In genomic region chr2:237572742-237573101, GRCh38 we compare ENCODE assay signal across 18 cellular contexts. TPM values are rescaled to one million over a fixed set of nuclear protein-coding genes. Genes with fewer than 3 reads are reported as not detected.
A peak's percentile ranks its signal among the peaks of the same experiment; 100 is the strongest.
DNase-seq lines count a peak whose midpoint lies in the region; ATAC-seq, FAIRE-seq and TF ChIP-seq lines count a peak whose summit lies in the region.
"Had no signal": no experiment of that assay in that cellular context is flagged by ENCODE, and none has a peak within 500 bp of the region (broad histone marks: within the 10 kb centered on the region; RNA-seq: fewer than 3 reads in every experiment).

No MANE protein-coding gene starts in this region.

- 75% methylated on average over 4 of the region's 4 CpGs; no CpG with 5 or more reads in 1 of the 2 experiments for WGBS in H1 (ENCODE audit: extremely low coverage in 1 of 2, insufficient coverage in 1 of 2, insufficient read length in 1 of 2, insufficient replicate concordance in 2 of 2, low coverage in 1 of 2, low lambda C conversion rate in 2 of 2, missing lambda C conversion rate in 1 of 2), 2 experiments
- WGBS in ovary, 3 donors, result 68 to 79% (median 78%) methylated on average over 4 of the region's 4 CpGs

- no peak for TF ChIP-seq RAD21 in H1 (IDR thresholded peaks at IDR 0.05 in 1 of 2, conservative IDR thresholded peaks at IDR 0.05 in 1 of 2; ENCODE audit: low read depth in 2 of 2, low read length in 2 of 2)

- H3K23ac ChIP-seq in H1 (ENCODE audit: insufficient read length), result no peak overlapping the region

- no peaks in the 10 kb centered on the region for H3K23me2 ChIP-seq in H1 (ENCODE audit: low read depth, low read length)

- no peak overlapping the region for H3K9ac ChIP-seq in H1 (replicated peaks in 1 of 4; ENCODE audit: extremely low read depth in 1 of 4, low read depth in 3 of 4, low read length in 3 of 4)

- FAIRE-seq in H1 (lab: Jason Lieb, UNC) (no peak), RCC 7860 (lab: Jason Lieb, UNC) (no peak)

- no peak for TF ChIP-seq POLR2A in H1 (IDR thresholded peaks at IDR 0.05; ENCODE audit: control extremely low read depth in 1 of 2, low read depth in 2 of 2, low read length in 2 of 2)
- TF ChIP-seq POLR2A in ovary (IDR thresholded peaks at IDR 0.05), result no peak

- 0 out of 2 replicates have a peak overlapping the region, but pooled peaks have one; percentile 26 for H2AK5ac ChIP-seq in H1 (ENCODE audit: low read depth, low read length)

- H2BK5ac ChIP-seq in H1 (ENCODE audit: low read depth, low read length), result no peak overlapping the region

- TF ChIP-seq CTCF in left ventricle myocardium inferior (IDR thresholded peaks at IDR 0.05; ENCODE audit: borderline replicate concordance) (no peak), H1 (IDR thresholded peaks at IDR 0.05; ENCODE audit: control extremely low read depth in 1 of 3, insufficient read depth in 1 of 3, low read depth in 1 of 3, low read length in 3 of 3) (no peak), ovary (IDR thresholded peaks at IDR 0.05) (no peak)

- no peaks in the 10 kb centered on the region for H3K79me1 ChIP-seq in H1 (ENCODE audit: low read depth, low read length)

- POLR2A ChIA-PET in H1 (lab: Charles Lee; ENCODE audit: partially characterized antibody), result interaction anchor here (0.8 to 4.1 kb wide), 11 partner anchors 10 to 151 kb away, joined by 3 to 27 read pairs (median 4); partner anchors contain the start of gene RAB17

- TF ChIP-seq EP300 in H1 (IDR thresholded peaks at IDR 0.05; ENCODE audit: borderline replicate concordance in 1 of 2, low read depth in 2 of 2, low read length in 2 of 2), result no peak
- no peak for TF ChIP-seq EP300 in ovary (IDR thresholded peaks at IDR 0.05)

- CTCF ChIA-PET in H1 (lab: Charles Lee; ENCODE audit: partially characterized antibody), result interaction anchor here (0.6 to 8.1 kb wide), 63 partner anchors 10 to 447 kb away, joined by 3 to 107 read pairs (median 6); partner anchors contain the start of genes COL6A3 and RAB17

- H4K8ac ChIP-seq in H1 (ENCODE audit: extremely low read depth, insufficient read depth, low read length), result no peak overlapping the region

- H2BK120ac ChIP-seq in H1 (replicated peaks; ENCODE audit: low read depth, low read length), result no peak overlapping the region

- no peak overlapping the region for H2AFZ ChIP-seq in H1 (ENCODE audit: low read length)

- no peak overlapping the region for H2BK20ac ChIP-seq in H1 (ENCODE audit: low read length)

- DNase-seq in Right ventricle myocardium superior, result no peak
- DNase-seq in left ventricle myocardium inferior, result no peak
- peak in 1 of 2 experiments; percentile 56 for DNase-seq in H1 (ENCODE audit: low read depth in 1 of 2, low spot score in 2 of 2)
- DNase-seq in ovary, result peak in 3 of 5 donors; percentile 35 to 52 (median 40)
- DNase-seq in cerebellar cortex (ENCODE audit: low spot score), result no peak
- no peak for DNase-seq in retina
- DNase-seq in RCC 7860 (ENCODE audit: low spot score), result no peak
- DNase-seq: activated CD4-positive, alpha-beta T cell treated with anti-CD3 and anti-CD28 coated beads, Interleukin-2, amount 10 ng/mL, durations not matched to agents 7 days and 5 days; heart right ventricle; immature natural killer cell; lower lobe of right lung had no signal

- no peaks in the 10 kb centered on the region for H4K20me1 ChIP-seq in H1 (replicated peaks in 1 of 2; ENCODE audit: control insufficient read depth in 1 of 2, insufficient read depth in 2 of 2, low read length in 2 of 2)

- H3K27ac ChIP-seq in left ventricle myocardium inferior (replicated peaks) (no peak overlapping the region), H1 (ENCODE audit: low read depth, low read length) (no peak overlapping the region), ovary (no peak overlapping the region)
- H3K27ac ChIP-seq: lower lobe of right lung had no signal

- H3K36me3 ChIP-seq in left ventricle myocardium inferior (no peaks in the 10 kb centered on the region), H1 (ENCODE audit: control insufficient read depth in 2 of 4, insufficient read depth in 4 of 4, low read length in 3 of 4) (peaks cover 0 to 3% (median 1%) of the 10 kb centered on the region in 4 experiments; a peak in 1 of 8 replicates), ovary (no peaks in the 10 kb centered on the region)
- H3K36me3 ChIP-seq: heart right ventricle, lower lobe of right lung had no signal

- H2BK15ac ChIP-seq in H1 (ENCODE audit: low read length), result no peak overlapping the region

- H3K9me3 ChIP-seq in left ventricle myocardium inferior (replicated peaks) (no peaks in the 10 kb centered on the region), H1 (ENCODE audit: insufficient read depth in 2 of 2, low read depth in 1 of 2, low read length in 1 of 2) (no peaks in the 10 kb centered on the region), ovary (no peaks in the 10 kb centered on the region)
- H3K9me3 ChIP-seq: heart right ventricle, lower lobe of right lung had no signal

- no peak overlapping the region for H3K4ac ChIP-seq in H1 (replicated peaks; ENCODE audit: insufficient read length, low read depth, low read length)

- H3K79me2 ChIP-seq in H1 (ENCODE audit: control insufficient read depth in 1 of 2, insufficient read depth in 2 of 2, low read length in 2 of 2), result no peaks in the 10 kb centered on the region

- no peak overlapping the region for H3K18ac ChIP-seq in H1 (ENCODE audit: extremely low read depth, low read length)

- H4K5ac ChIP-seq in H1 (ENCODE audit: insufficient read length, low read depth, low read length), result no peak overlapping the region

- H3K4me1 ChIP-seq in left ventricle myocardium inferior, result peaks cover 30% of the 10 kb centered on the region
- H3K4me1 ChIP-seq in H1 (replicated peaks in 1 of 4; ENCODE audit: control insufficient read depth in 3 of 4, insufficient read depth in 4 of 4, low read length in 3 of 4), result peaks cover 0 to 8% (median 4%) of the 10 kb centered on the region in 4 experiments; a peak in 3 of 7 replicates
- peaks cover 2% of the 10 kb centered on the region for H3K4me1 ChIP-seq in ovary (ENCODE audit: insufficient read depth)

- H3K4me3 ChIP-seq in left ventricle myocardium inferior (no peak overlapping the region), H1 (ENCODE audit: extremely low read depth in 1 of 4, insufficient read depth in 2 of 4, low read depth in 3 of 4, low read length in 4 of 4) (no peak overlapping the region), ovary (no peak overlapping the region)
- H3K4me3 ChIP-seq: lower lobe of right lung had no signal

- H3K14ac ChIP-seq in H1 (ENCODE audit: insufficient read length), result no peak overlapping the region

- peak; percentile 6 for ATAC-seq in Right ventricle myocardium superior (ENCODE audit: poor library complexity)
- ATAC-seq in GM19452 (IDR thresholded peaks at IDR 0.05; ENCODE audit: unreplicated experiment), result no peak

- H3K27me3 ChIP-seq in left ventricle myocardium inferior (ENCODE audit: low read depth), result no peaks in the 10 kb centered on the region
- H3K27me3 ChIP-seq in H1 (replicated peaks in 1 of 4; ENCODE audit: control insufficient read depth in 3 of 4, extremely low read depth in 1 of 4, insufficient read depth in 3 of 4, low read length in 3 of 4), result no peaks in the 10 kb centered on the region
- no peaks in the 10 kb centered on the region for H3K27me3 ChIP-seq in ovary

- no peak overlapping the region for H4K91ac ChIP-seq in H1 (replicated peaks; ENCODE audit: insufficient read length, low read length)

- H2BK12ac ChIP-seq in H1 (ENCODE audit: low read depth, low read length), result no peak overlapping the region

- intact Hi-C loops in Right ventricle myocardium superior (cut with DNase I) (loop anchor here (2.0 to 10.0 kb wide), 2 partner anchors 60 to 448 kb away; no protein-coding TSS in a partner anchor), left ventricle myocardium inferior (cut with micrococcal nuclease) (loop anchor here (5.0 kb wide), 1 partner anchor 60 kb away; no protein-coding TSS in a partner anchor), ovary (cut with DNase I) (loop anchor here (1.0 to 10.0 kb wide), 8 partner anchors 55 to 478 kb away; partner anchors contain the start of gene COL6A3 (in 2 of the 4))

- H3K56ac ChIP-seq in H1 (replicated peaks; ENCODE audit: insufficient read length, low read depth, low read length), result no peak overlapping the region

- H3K4me2 ChIP-seq in H1 (ENCODE audit: insufficient read depth in 1 of 2, low read depth in 2 of 2, low read length in 2 of 2), result no peak overlapping the region

RNA-seq across cellular contexts. Expression of gene PRLH, which starts 6.3 kb away (rescaled TPM):
- not detected for total RNA-seq in Right ventricle myocardium superior
- total RNA-seq in left ventricle myocardium inferior, result not detected
- not detected in 2 replicates for total RNA-seq in H1 (2021; fragmentation: NEBNext Ultra II Directional; extraction: Animal tissue kit (Norgen Biotek cat#: 25700))
- polyA plus RNA-seq in H1 (2011; rRNA removed), result not detected in 2 replicates
- polyA plus RNA-seq in H1 (2011; cell fraction: cytosol; rRNA removed), result not detected
- not detected for polyA plus RNA-seq in H1 (2011; cell fraction: nucleus; rRNA removed)
- not detected in 4 replicates for polyA plus RNA-seq in H1 (2012, experiment 1 of 2)
- not detected for polyA plus RNA-seq in H1 (2012, experiment 2 of 2)
- polyA plus RNA-seq in H1 (2013, experiment 1 of 2), result not detected
- polyA plus RNA-seq in H1 (2013, experiment 2 of 2), result not detected
- not detected in 2 replicates for polyA minus RNA-seq in H1 (2011; rRNA and poly(A)+ RNA removed)
- polyA minus RNA-seq in H1 (2011; cell fraction: cytosol; rRNA and poly(A)+ RNA removed), result not detected
- polyA minus RNA-seq in H1 (2011; cell fraction: nucleus; rRNA and poly(A)+ RNA removed), result not detected
- total RNA-seq in ovary, result not detected
- not detected for polyA plus RNA-seq in ovary
- total RNA-seq: A172; activated CD4-positive, alpha-beta T cell treated with anti-CD3 and anti-CD28 coated beads, Interleukin-2, amount 10 ng/mL, durations not matched to agents 7 days and 5 days; activated T-helper 17 cell treated with anti-CD3 and anti-CD28 coated beads, Interleukin-2, amount 50 U/mL, for 72 hours; G401; heart right ventricle; lower lobe of right lung; occipital lobe had no signal
- polyA plus RNA-seq: BJ, heart right ventricle, immature natural killer cell, thymus had no signal

RNA-seq across cellular contexts. Expression of gene RAB17, which starts 17.8 kb away (rescaled TPM):
- 4.1 TPM for total RNA-seq in Right ventricle myocardium superior
- 4.5 TPM for total RNA-seq in left ventricle myocardium inferior
- total RNA-seq in H1 (2021; fragmentation: NEBNext Ultra II Directional; extraction: Animal tissue kit (Norgen Biotek cat#: 25700)), result 83.4 and 83.8 TPM in 2 replicates
- polyA plus RNA-seq in H1 (2011; rRNA removed), result 42.6 and 61.3 TPM in 2 replicates
- polyA plus RNA-seq in H1 (2011; cell fraction: cytosol; rRNA removed), result 101 TPM
- 167 TPM for polyA plus RNA-seq in H1 (2011; cell fraction: nucleus; rRNA removed)
- 84.7 to 102 TPM (median 94.1 TPM) in 4 replicates for polyA plus RNA-seq in H1 (2012, experiment 1 of 2)
- polyA plus RNA-seq in H1 (2012, experiment 2 of 2), result 63.0 TPM
- polyA plus RNA-seq in H1 (2013, experiment 1 of 2), result 232 TPM
- 228 TPM for polyA plus RNA-seq in H1 (2013, experiment 2 of 2)
- 46.1 and 50.2 TPM in 2 replicates for polyA minus RNA-seq in H1 (2011; rRNA and poly(A)+ RNA removed)
- 25.8 TPM for polyA minus RNA-seq in H1 (2011; cell fraction: cytosol; rRNA and poly(A)+ RNA removed)
- polyA minus RNA-seq in H1 (2011; cell fraction: nucleus; rRNA and poly(A)+ RNA removed), result 47.1 TPM
- 10 to 100 TPM in 1 of 7 donors, 1 to 10 TPM in 5, under 1 TPM in 1; 0.76 to 19.3 (median 4.6) TPM for total RNA-seq in ovary
- polyA plus RNA-seq in ovary, result under 1 TPM; 0.38 to 0.86 TPM
- total RNA-seq: activated CD4-positive, alpha-beta T cell treated with anti-CD3 and anti-CD28 coated beads, Interleukin-2, amount 10 ng/mL, durations not matched to agents 7 days and 5 days; G401 had no signal
- polyA plus RNA-seq: immature natural killer cell had no signal

RNA-seq across cellular contexts. Expression of gene LRRFIP1, which starts 54.7 kb away (rescaled TPM):
- total RNA-seq in Right ventricle myocardium superior (88.5 TPM), left ventricle myocardium inferior (97.1 TPM), ovary (10 to 100 TPM; 32.4 to 71.1 (median 56.1) TPM)
- 68.6 and 75.8 TPM in 2 replicates for total RNA-seq in H1 (2021; fragmentation: NEBNext Ultra II Directional; extraction: Animal tissue kit (Norgen Biotek cat#: 25700))
- polyA plus RNA-seq in H1 (2011; rRNA removed) (12.1 and 13.8 TPM in 2 replicates), ovary (10 to 100 TPM; 27.4 to 71.1 TPM)
- polyA plus RNA-seq in H1 (2011; cell fraction: cytosol; rRNA removed), result 25.4 TPM
- 26.6 TPM for polyA plus RNA-seq in H1 (2011; cell fraction: nucleus; rRNA removed)
- polyA plus RNA-seq in H1 (2012, experiment 1 of 2), result 33.6 to 61.3 TPM (median 38.1 TPM) in 4 replicates
- 4.3 TPM for polyA plus RNA-seq in H1 (2012, experiment 2 of 2)
- 98.5 TPM for polyA plus RNA-seq in H1 (2013, experiment 1 of 2)
- 87.2 TPM for polyA plus RNA-seq in H1 (2013, experiment 2 of 2)
- polyA minus RNA-seq in H1 (2011; rRNA and poly(A)+ RNA removed), result 18.7 and 22.1 TPM in 2 replicates
- 18.1 TPM for polyA minus RNA-seq in H1 (2011; cell fraction: cytosol; rRNA and poly(A)+ RNA removed)
- 46.1 TPM for polyA minus RNA-seq in H1 (2011; cell fraction: nucleus; rRNA and poly(A)+ RNA removed)

Comparison
In these comparisons a context has a peak if more than half of its experiments do, and no peak if none do; other contexts are left out.
1. DNase-seq: peak in ovary (3 of 5); none in Right ventricle myocardium superior (single experiment), left ventricle myocardium inferior (single experiment), cerebellar cortex (single experiment), retina (single experiment) and RCC 7860 (single experiment).